ENCODE assay signal across 12 cellular contexts in genomic region chr2:41735446-41735845, GRCh38.
DNase-seq lines count a peak whose midpoint lies in the region; ATAC-seq and TF ChIP-seq lines count a peak whose summit lies in the region.
"Had no signal": no experiment of that assay in that cellular context is flagged by ENCODE, and none has a peak within 500 bp of the region (broad histone marks: within the 10 kb centered on the region; RNA-seq: fewer than 3 reads in every experiment).

No MANE protein-coding gene starts in this region.

- H3K79me2 ChIP-seq in parathyroid adenoma, result no peaks in the 10 kb centered on the region

- TF ChIP-seq CTCF in fibroblast of pulmonary artery (IDR thresholded peaks at IDR 0.05; ENCODE audit: low read length, missing control alignments) (no peak), parathyroid adenoma (IDR thresholded peaks at IDR 0.05) (no peak)

- H3K4me3 ChIP-seq in BLaER1 treated with 17β-estradiol and CSF1 and Interleukin-3, amounts not matched to agents 10 nM and 100 nM, result no peak overlapping the region
- H3K4me3 ChIP-seq in fibroblast of pulmonary artery (replicated peaks; ENCODE audit: low read depth, low read length) (no peak overlapping the region), parathyroid adenoma (ENCODE audit: low read depth, low read length) (no peak overlapping the region)
- H3K4me3 ChIP-seq: ascending aorta had no signal

- H3K4me1 ChIP-seq in BLaER1 treated with 17β-estradiol and CSF1 and Interleukin-3, amounts not matched to agents 10 nM and 100 nM, result peaks cover 10 to 28% (median 18%) of the 10 kb centered on the region in 10 experiments; a peak in 18 of 20 replicates
- peaks cover 2% of the 10 kb centered on the region for H3K4me1 ChIP-seq in parathyroid adenoma

- H3K9ac ChIP-seq in BLaER1 treated with 17β-estradiol and CSF1 and Interleukin-3, amounts not matched to agents 10 nM and 100 nM, result no peak overlapping the region; a peak in 1 of 22 replicates
- no peak overlapping the region for H3K9ac ChIP-seq in parathyroid adenoma

- H3K36me3 ChIP-seq in BLaER1 treated with 17β-estradiol and CSF1 and Interleukin-3, amounts not matched to agents 10 nM and 100 nM, result no peaks in the 10 kb centered on the region
- H3K36me3 ChIP-seq in parathyroid adenoma (ENCODE audit: control insufficient read depth, insufficient read depth, low read length), result no peaks in the 10 kb centered on the region
- H3K36me3 ChIP-seq: ascending aorta had no signal

- H3K9me3 ChIP-seq in BLaER1 treated with 17β-estradiol and CSF1 and Interleukin-3, amounts not matched to agents 10 nM and 100 nM (replicated peaks in 1 of 11), result no peaks in the 10 kb centered on the region
- H3K9me3 ChIP-seq in parathyroid adenoma (ENCODE audit: control insufficient read depth, low read length), result no peaks in the 10 kb centered on the region
- H3K9me3 ChIP-seq: ascending aorta had no signal

- H3K4me2 ChIP-seq in BLaER1 treated with 17β-estradiol and CSF1 and Interleukin-3, amounts not matched to agents 10 nM and 100 nM, result peak overlapping the region; percentile 0 to 80 (median 40); a peak in 20 of 22 replicates
- no peak overlapping the region for H3K4me2 ChIP-seq in parathyroid adenoma (ENCODE audit: low read length)

- ATAC-seq in GM18498 (IDR thresholded peaks at IDR 0.05; ENCODE audit: unreplicated experiment) (no peak), GM18867 (IDR thresholded peaks at IDR 0.05; ENCODE audit: unreplicated experiment) (no peak)
- ATAC-seq: esophagus mucosa had no signal

- no peaks in the 10 kb centered on the region for H4K20me1 ChIP-seq in BLaER1 treated with 17β-estradiol and CSF1 and Interleukin-3, amounts not matched to agents 10 nM and 100 nM

- peak overlapping the region in 6 of 11 experiments; percentile 11 to 66 (median 44); a peak in 10 of 22 replicates for H3K27ac ChIP-seq in BLaER1 treated with 17β-estradiol and CSF1 and Interleukin-3, amounts not matched to agents 10 nM and 100 nM
- peak overlapping the region; percentile 9 for H3K27ac ChIP-seq in parathyroid adenoma

- DNase-seq in MV-4-11 (lab: John Stamatoyannopoulos, UW) (peak; percentile 36), fibroblast of pulmonary artery (ENCODE audit: low read depth) (peak; percentile 7), HUDEP-2 (lab: John Stamatoyannopoulos, UW; ENCODE audit: unreplicated experiment in 76 of 76) (no peak), UCSD-AML1 (lab: John Stamatoyannopoulos, UW; ENCODE audit: unreplicated experiment) (no peak)
- DNase-seq: NCI-H146, NCI-H510A had no signal

- peak overlapping the region; percentile 56 for H2AFZ ChIP-seq in parathyroid adenoma

- no peaks in the 10 kb centered on the region for H3K27me3 ChIP-seq in BLaER1 treated with 17β-estradiol and CSF1 and Interleukin-3, amounts not matched to agents 10 nM and 100 nM
- no peaks in the 10 kb centered on the region for H3K27me3 ChIP-seq in parathyroid adenoma (ENCODE audit: control insufficient read depth, insufficient read depth, low read length)
- H3K27me3 ChIP-seq: ascending aorta had no signal

Comparison
In these comparisons a context has a peak if more than half of its experiments do, and no peak if none do; other contexts are left out.
1. DNase-seq: peak in MV-4-11 (single experiment) and fibroblast of pulmonary artery (single experiment); none in HUDEP-2 (0 of 76) and UCSD-AML1 (single experiment).